Comparison of ENCODE assay signal across 19 cellular contexts in the genomic region with DNA sequence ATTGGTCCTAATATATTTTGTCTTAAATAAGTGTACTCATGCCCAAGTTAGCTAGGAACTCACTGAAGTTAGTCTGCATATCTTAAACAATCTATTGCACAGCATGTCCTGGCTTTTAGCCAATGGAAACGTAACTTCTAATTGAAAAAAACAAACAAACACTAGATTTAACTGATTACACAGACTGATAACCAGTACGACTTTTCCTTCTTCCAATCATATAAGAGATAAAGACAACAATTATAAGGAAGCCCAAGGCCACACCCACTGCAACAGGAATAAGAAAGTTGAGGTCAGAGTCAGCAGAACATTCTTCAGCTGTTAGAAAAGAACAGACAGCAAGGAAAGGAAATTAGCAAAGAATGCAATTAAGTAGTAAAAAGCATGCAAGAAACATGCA. TPM values are rescaled to one million over a fixed set of nuclear protein-coding genes. Genes with fewer than 3 reads are reported as not detected.
DNase-seq lines count a peak whose midpoint lies in the region; ATAC-seq and TF ChIP-seq lines count a peak whose summit lies in the region.
"Had no signal": no experiment of that assay in that cellular context is flagged by ENCODE, and none has a peak within 500 bp of the region (broad histone marks: within the 10 kb centered on the region; RNA-seq: fewer than 3 reads in every experiment).

No MANE protein-coding gene starts in this region.

- ATAC-seq in CD8-positive, alpha-beta T cell, result no peak
- ATAC-seq in GM18858 (IDR thresholded peaks at IDR 0.05; ENCODE audit: unreplicated experiment), result no peak
- ATAC-seq: activated CD8-positive, alpha-beta memory T cell treated with anti-CD3 and anti-CD28 coated beads, Interleukin-2, amount 10 ng/mL, durations not matched to agents 7 days and 5 days; stimulated activated effector memory CD8-positive, alpha-beta T cell treated with anti-CD3 and anti-CD28 coated beads, Interleukin-12 subunit alpha, Interleukin-12 subunit beta, amount 100 ng/mL, for 72 hours had no signal

- no peaks in the 10 kb centered on the region for H3K36me3 ChIP-seq in CD8-positive, alpha-beta T cell (ENCODE audit: insufficient read depth, low read length)
- H3K36me3 ChIP-seq in tibial nerve, result no peaks in the 10 kb centered on the region
- H3K36me3 ChIP-seq: thyroid gland had no signal

- no peak overlapping the region for H3K27ac ChIP-seq in CD8-positive, alpha-beta T cell (ENCODE audit: low read depth, low read length)
- H3K27ac ChIP-seq in tibial nerve, result peak overlapping the region in 2 of 4 donors; percentile 56 to 66
- H3K27ac ChIP-seq: thyroid gland had no signal

- TF ChIP-seq POLR2A in tibial nerve (IDR thresholded peaks at IDR 0.05), result no peak

- POLR2A ChIA-PET in CD8-positive, alpha-beta T cell (lab: Charles Lee), result no interaction called here

- peaks cover 6% of the 10 kb centered on the region for H3K4me1 Mint-ChIP-seq in CD8-positive, alpha-beta T cell (ENCODE audit: low read depth)

- peaks cover 9% of the 10 kb centered on the region for H3K36me3 Mint-ChIP-seq in CD8-positive, alpha-beta T cell
- H3K36me3 Mint-ChIP-seq: stimulated activated effector memory CD8-positive, alpha-beta T cell treated with anti-CD3 and anti-CD28 coated beads, Interleukin-12 subunit alpha, Interleukin-12 subunit beta, amount 100 ng/mL, for 72 hours had no signal

- no peaks in the 10 kb centered on the region for H3K9me3 Mint-ChIP-seq in CD8-positive, alpha-beta T cell
- H3K9me3 Mint-ChIP-seq: activated B cell treated with CpG ODN at 0.5 μM for 24 hours; stimulated activated effector memory CD8-positive, alpha-beta T cell treated with anti-CD3 and anti-CD28 coated beads, Interleukin-12 subunit alpha, Interleukin-12 subunit beta, amount 100 ng/mL, for 72 hours had no signal

- no peak overlapping the region for H3K4me3 ChIP-seq in CD8-positive, alpha-beta T cell (ENCODE audit: low read depth, low read length)
- no peak overlapping the region for H3K4me3 ChIP-seq in tibial nerve
- H3K4me3 ChIP-seq: thyroid gland had no signal

- TF ChIP-seq EP300 in tibial nerve (IDR thresholded peaks at IDR 0.05), result no peak

- TF ChIP-seq CTCF in CD8-positive, alpha-beta T cell (IDR thresholded peaks at IDR 0.05), result no peak
- TF ChIP-seq CTCF in tibial nerve (IDR thresholded peaks at IDR 0.05), result no peak

- no peak overlapping the region for H3K4me3 Mint-ChIP-seq in CD8-positive, alpha-beta T cell
- H3K4me3 Mint-ChIP-seq: activated B cell treated with CpG ODN at 0.5 μM for 24 hours; activated CD8-positive, alpha-beta memory T cell treated with anti-CD3 and anti-CD28 coated beads, Interleukin-2, amount 10 ng/mL, durations not matched to agents 7 days and 5 days; memory B cell; nephron progenitor cell; stimulated activated effector memory CD8-positive, alpha-beta T cell treated with anti-CD3 and anti-CD28 coated beads, Interleukin-12 subunit alpha, Interleukin-12 subunit beta, amount 100 ng/mL, for 72 hours had no signal

- no peaks in the 10 kb centered on the region for H3K27me3 ChIP-seq in CD8-positive, alpha-beta T cell (ENCODE audit: insufficient read depth, low read length)
- H3K27me3 ChIP-seq in tibial nerve, result no peaks in the 10 kb centered on the region
- H3K27me3 ChIP-seq: thyroid gland had no signal

- no peak for DNase-seq in CD8-positive, alpha-beta T cell
- DNase-seq in LoVo (ENCODE audit: low spot score) (peak; percentile 1), dedifferentiated amniotic fluid mesenchymal stem cell (ENCODE audit: extremely low spot score) (peak; percentile 16), left kidney (ENCODE audit: low read depth, low spot score) (peak; percentile 5), tibial nerve (ENCODE audit: low spot score in 2 of 2) (no peak)
- no peak for DNase-seq in activated CD4-positive, alpha-beta T cell treated with anti-CD3 and anti-CD28 coated beads for 1 hour
- DNase-seq in NK-92 treated with Interleukin-12 subunit alpha and Interleukin-12 subunit beta, amount 100 ng/mL, for 24 hours (lab: John Stamatoyannopoulos, UW), result no peak
- DNase-seq: activated B cell treated with CpG ODN at 0.5 μM for 24 hours; activated CD8-positive, alpha-beta memory T cell treated with anti-CD3 and anti-CD28 coated beads, Interleukin-2, amount 10 ng/mL, durations not matched to agents 7 days and 5 days; activated effector memory CD4-positive, alpha-beta T cell treated with anti-CD3 and anti-CD28 coated beads, Interleukin-2, amount 50 U/mL, for 16 hours; DMS 273 treated with DMSO at 0.1 percent for 48 hours; head of caudate nucleus; NCI-H146; nephron progenitor cell; Right ventricle myocardium superior; thyroid gland had no signal

- CTCF ChIA-PET in CD8-positive, alpha-beta T cell (lab: Charles Lee), result no interaction called here

- peak overlapping the region; percentile 33 for H3K27ac Mint-ChIP-seq in CD8-positive, alpha-beta T cell
- H3K27ac Mint-ChIP-seq: activated B cell treated with CpG ODN at 0.5 μM for 24 hours; activated CD8-positive, alpha-beta memory T cell treated with anti-CD3 and anti-CD28 coated beads, Interleukin-2, amount 10 ng/mL, durations not matched to agents 7 days and 5 days; memory B cell; nephron progenitor cell; stimulated activated effector memory CD8-positive, alpha-beta T cell treated with anti-CD3 and anti-CD28 coated beads, Interleukin-12 subunit alpha, Interleukin-12 subunit beta, amount 100 ng/mL, for 72 hours had no signal

- WGBS in tibial nerve, 2 donors, result 10 to 17% methylated on average over 2 of the region's 2 CpGs

- H3K4me1 ChIP-seq in CD8-positive, alpha-beta T cell (ENCODE audit: insufficient read depth, low read length), result peaks cover 4% of the 10 kb centered on the region
- H3K4me1 ChIP-seq in tibial nerve, result peaks cover 0 to 7% (median 2%) of the 10 kb centered on the region in 4 donors
- H3K4me1 ChIP-seq: thyroid gland had no signal

- H3K27me3 Mint-ChIP-seq in CD8-positive, alpha-beta T cell (ENCODE audit: low read depth), result no peaks in the 10 kb centered on the region
- H3K27me3 Mint-ChIP-seq: activated B cell treated with CpG ODN at 0.5 μM for 24 hours; activated CD8-positive, alpha-beta memory T cell treated with anti-CD3 and anti-CD28 coated beads, Interleukin-2, amount 10 ng/mL, durations not matched to agents 7 days and 5 days; memory B cell had no signal

- no peaks in the 10 kb centered on the region for H3K9me3 ChIP-seq in CD8-positive, alpha-beta T cell (ENCODE audit: low read length)
- H3K9me3 ChIP-seq in tibial nerve, result no peaks in the 10 kb centered on the region
- H3K9me3 ChIP-seq: thyroid gland had no signal

- intact Hi-C loops in CD8-positive, alpha-beta T cell (cut with DNase I, micrococcal nuclease), result no loop called here

RNA-seq across cellular contexts. Expression of gene LAMP2, which starts 40.8 kb away (rescaled TPM):
- 10 to 100 TPM; 12.7 to 13.4 TPM for total RNA-seq in CD8-positive, alpha-beta T cell
- 100 to 1,000 TPM in 3 of 4 donors, 10 to 100 TPM in 1; 84.9 to 110 (median 106) TPM for total RNA-seq in tibial nerve

Comparison
In these comparisons a context has a peak if more than half of its experiments do, and no peak if none do; other contexts are left out.
1. DNase-seq: peak in LoVo (single experiment), dedifferentiated amniotic fluid mesenchymal stem cell (single experiment) and left kidney (single experiment); none in CD8-positive, alpha-beta T cell (0 of 7), tibial nerve (0 of 2), activated CD4-positive, alpha-beta T cell treated with anti-CD3 and anti-CD28 coated beads for 1 hour (single experiment) and NK-92 treated with Interleukin-12 subunit alpha and Interleukin-12 subunit beta, amount 100 ng/mL, for 24 hours (single experiment).
2. RNA of gene LAMP2, which starts 40.8 kb away (total RNA-seq): 84.9 to 110 TPM in tibial nerve; 12.7 to 13.4 TPM in CD8-positive, alpha-beta T cell; every median in the first group is over 4 times any median in the second.